28 cellular contexts compared by ENCODE assay signal in the genomic region with DNA sequence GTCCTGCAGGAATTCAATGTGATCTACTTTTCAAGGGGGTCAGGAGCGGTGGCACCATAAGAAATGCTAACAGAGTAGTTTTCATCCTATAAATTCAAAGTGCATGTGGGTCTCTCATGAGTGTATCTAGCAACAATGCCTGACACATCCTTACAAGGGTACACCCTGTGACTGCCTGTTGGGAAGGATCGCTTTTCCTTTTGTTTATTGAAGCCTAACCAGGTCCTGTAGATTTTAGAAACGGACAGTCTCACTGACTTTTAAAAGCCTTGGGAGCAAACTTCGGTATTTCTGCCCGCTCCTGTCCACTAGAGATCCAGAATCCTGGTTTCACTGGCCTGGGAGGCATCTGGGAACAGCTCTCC.
DNase-seq lines count a peak whose midpoint lies in the region; TF ChIP-seq lines count a peak whose summit lies in the region.
"Had no signal": no experiment of that assay in that cellular context is flagged by ENCODE, and none has a peak within 500 bp of the region (broad histone marks: within the 10 kb centered on the region; RNA-seq: fewer than 3 reads in every experiment).

No MANE protein-coding gene starts in this region.

- H3K36me3 ChIP-seq in breast epithelium (no peaks in the 10 kb centered on the region), brain microvascular endothelial cell (replicated peaks) (peaks cover 99% of the 10 kb centered on the region), prostate gland (no peaks in the 10 kb centered on the region)
- H3K36me3 ChIP-seq: ovary had no signal

- POLR2A ChIA-PET in MCF 10A (lab: Yijun Ruan, JAX) = no interaction called here

- 81% methylated on average over 5 of the region's 5 CpGs for WGBS in prostate gland

- H3K4me1 ChIP-seq in breast epithelium (peaks cover 0 to 3% of the 10 kb centered on the region in 2 donors), prostate gland (replicated peaks) (peaks cover 13% of the 10 kb centered on the region)

- TF ChIP-seq POLR2A in breast epithelium (IDR thresholded peaks at IDR 0.05) (no peak), prostate gland (IDR thresholded peaks at IDR 0.05) (no peak)

- CTCF ChIA-PET in MCF 10A (lab: Yijun Ruan, JAX) = interaction anchor here (0.8 to 1.2 kb wide), 2 partner anchors 12 to 13 kb away, joined by 3 read pairs; no protein-coding TSS in a partner anchor

- TF ChIP-seq CTCF in MCF 10A (IDR thresholded peaks at IDR 0.05; ENCODE audit: unreplicated experiment) (no peak), breast epithelium (IDR thresholded peaks at IDR 0.05) (no peak), brain microvascular endothelial cell (IDR thresholded peaks at IDR 0.05; ENCODE audit: low read depth, low read length, missing control alignments) (no peak), nephron progenitor cell (IDR thresholded peaks at IDR 0.05) (no peak), prostate gland (IDR thresholded peaks at IDR 0.05) (no peak)

- in situ Hi-C loops in brain microvascular endothelial cell (cut with HindIII; ENCODE audit: low pct_ligation_motif_present, low sequenced_read_pairs) = no loop called here

- DNase-seq in MCF 10A (ENCODE audit: unreplicated experiment) (no peak), breast epithelium (ENCODE audit: low spot score in 2 of 2) (no peak), brain microvascular endothelial cell (no peak), nephron progenitor cell (no peak), prostate gland (ENCODE audit: low spot score) (no peak), NCI-H146 treated with DMSO at 0.1 percent for 48 hours (lab: John Stamatoyannopoulos, UW; ENCODE audit: unreplicated experiment) (no peak), NOMO-1 treated with dmso at 0.1 percent for 144 hours (lab: John Stamatoyannopoulos, UW; ENCODE audit: unreplicated experiment) (no peak)
- no peak for DNase-seq in activated T-cell treated with anti-CD3 and anti-CD28 coated beads, Interleukin-2, amount 50 U/mL, for 48 hours
- DNase-seq: activated CD4-positive, alpha-beta T cell treated with anti-CD3 and anti-CD28 coated beads for 36 hours; activated CD8-positive, alpha-beta memory T cell treated with anti-CD3 and anti-CD28 coated beads for 24 hours; activated naive CD8-positive, alpha-beta T cell treated with anti-CD3 and anti-CD28 coated beads, Interleukin-2, amount 50 U/mL, for 24 hours; AML-193; CD4-positive, alpha-beta T cell; dermis blood vessel endothelial cell; HCEC 1CT; kidney; NCI-H1436 treated with DMSO at 0.1 percent for 48 hours; NCI-H446; NCI-H82; ovary; stimulated activated CD4-positive, alpha-beta T cell treated with anti-CD3 and anti-CD28 coated beads, Interleukin-4, amount 100 ng/mL, for 24 hours; stimulated activated naive B cell treated with anti-CD40 and anti-IgM and Interleukin-4, amounts not matched to agents 10 μg/mL and 1 μg/mL and 100 μg/mL, for 72 hours had no signal

- H3K9me3 Mint-ChIP-seq in MCF 10A (ENCODE audit: unreplicated experiment) (no peaks in the 10 kb centered on the region), nephron progenitor cell (no peaks in the 10 kb centered on the region)
- H3K9me3 Mint-ChIP-seq: activated naive CD8-positive, alpha-beta T cell treated with anti-CD3 and anti-CD28 coated beads, Interleukin-2, amount 50 U/mL, for 24 hours; CD4-positive, alpha-beta T cell; nephron; stimulated activated naive B cell treated with anti-CD40 and anti-IgM and Interleukin-4, amounts not matched to agents 10 μg/mL and 1 μg/mL and 100 μg/mL, for 72 hours; T-helper 2 cell treated with Interferon-gamma antibody and Interleukin-4, amounts not matched to agents 5 μg/mL and 100 μg/mL, for 36 hours had no signal

- H3K4me1 Mint-ChIP-seq in MCF 10A (ENCODE audit: insufficient read depth, unreplicated experiment) (peaks cover 29% of the 10 kb centered on the region), nephron progenitor cell (peaks cover 60% of the 10 kb centered on the region)

- no peaks in the 10 kb centered on the region for H3K9me3 ChIP-seq in breast epithelium
- no peaks in the 10 kb centered on the region for H3K9me3 ChIP-seq in prostate gland
- H3K9me3 ChIP-seq: ovary, right atrium auricular region had no signal

- no TSS peak for BruUV-seq in MCF 10A (replicated peaks; lab: Mats Ljungman, UMichigan)

- peaks cover 48% of the 10 kb centered on the region for H3K36me3 Mint-ChIP-seq in MCF 10A (ENCODE audit: insufficient read depth, unreplicated experiment)
- no peaks in the 10 kb centered on the region for H3K36me3 Mint-ChIP-seq in nephron progenitor cell (ENCODE audit: low read depth)
- H3K36me3 Mint-ChIP-seq: stimulated activated naive B cell treated with anti-CD40 and anti-IgM and Interleukin-4, amounts not matched to agents 10 μg/mL and 1 μg/mL and 100 μg/mL, for 72 hours had no signal

- H3K27ac Mint-ChIP-seq in MCF 10A (ENCODE audit: low read depth, unreplicated experiment) = peak overlapping the region; percentile 44
- H3K27ac Mint-ChIP-seq in nephron progenitor cell = peak overlapping the region; percentile 54
- H3K27ac Mint-ChIP-seq: activated CD4-positive, alpha-beta T cell treated with anti-CD3 and anti-CD28 coated beads for 36 hours; activated naive CD8-positive, alpha-beta T cell treated with anti-CD3 and anti-CD28 coated beads, Interleukin-2, amount 50 U/mL, for 24 hours; CD4-positive, alpha-beta T cell; nephron; stimulated activated naive B cell treated with anti-CD40 and anti-IgM and Interleukin-4, amounts not matched to agents 10 μg/mL and 1 μg/mL and 100 μg/mL, for 72 hours; T-helper 2 cell treated with Interferon-gamma antibody and Interleukin-4, amounts not matched to agents 5 μg/mL and 100 μg/mL, for 36 hours had no signal

- H3K4me3 Mint-ChIP-seq in MCF 10A (ENCODE audit: unreplicated experiment) (no peak overlapping the region), nephron progenitor cell (no peak overlapping the region)
- H3K4me3 Mint-ChIP-seq: activated CD4-positive, alpha-beta T cell treated with anti-CD3 and anti-CD28 coated beads for 36 hours; activated naive CD8-positive, alpha-beta T cell treated with anti-CD3 and anti-CD28 coated beads, Interleukin-2, amount 50 U/mL, for 24 hours; CD4-positive, alpha-beta T cell; nephron; stimulated activated naive B cell treated with anti-CD40 and anti-IgM and Interleukin-4, amounts not matched to agents 10 μg/mL and 1 μg/mL and 100 μg/mL, for 72 hours; T-helper 2 cell treated with Interferon-gamma antibody and Interleukin-4, amounts not matched to agents 5 μg/mL and 100 μg/mL, for 36 hours had no signal

- intact Hi-C loops in MCF 10A (cut with micrococcal nuclease) (no loop called here), breast epithelium (cut with DNase I; ENCODE audit: low total_unique reads) (no loop called here), prostate gland (cut with DNase I) (no loop called here)

- H3K27me3 ChIP-seq in breast epithelium (no peaks in the 10 kb centered on the region), brain microvascular endothelial cell (replicated peaks) (no peaks in the 10 kb centered on the region), prostate gland (replicated peaks; ENCODE audit: insufficient read depth) (no peaks in the 10 kb centered on the region)
- H3K27me3 ChIP-seq: ovary, right atrium auricular region had no signal

- H3K27me3 Mint-ChIP-seq in MCF 10A (ENCODE audit: insufficient read depth, unreplicated experiment) (no peaks in the 10 kb centered on the region), nephron progenitor cell (ENCODE audit: low read depth, poor library complexity) (peaks cover 21% of the 10 kb centered on the region)
- H3K27me3 Mint-ChIP-seq: activated CD4-positive, alpha-beta T cell treated with anti-CD3 and anti-CD28 coated beads for 36 hours; activated naive CD8-positive, alpha-beta T cell treated with anti-CD3 and anti-CD28 coated beads, Interleukin-2, amount 50 U/mL, for 24 hours; CD4-positive, alpha-beta T cell had no signal

- H3K27ac ChIP-seq in breast epithelium = peak overlapping the region in 1 of 2 donors; percentile 13
- peak overlapping the region; percentile 24 for H3K27ac ChIP-seq in brain microvascular endothelial cell
- H3K27ac ChIP-seq in prostate gland = no peak overlapping the region
- H3K27ac ChIP-seq: KMS-11, ovary, right atrium auricular region, RWPE1 had no signal

- H3K4me3 ChIP-seq in breast epithelium (no peak overlapping the region), brain microvascular endothelial cell (ENCODE audit: low read depth, low read length) (no peak overlapping the region), prostate gland (no peak overlapping the region)
- H3K4me3 ChIP-seq: GM12878, ovary, right atrium auricular region had no signal
